In genomic region chr6:52423448-52423847, GRCh38 we compare ENCODE assay signal across 16 cellular contexts. TPM values are rescaled to one million over a fixed set of nuclear protein-coding genes. Genes with fewer than 3 reads are reported as not detected.
DNase-seq lines count a peak whose midpoint lies in the region; ATAC-seq, FAIRE-seq and TF ChIP-seq lines count a peak whose summit lies in the region.
"Had no signal": no experiment of that assay in that cellular context is flagged by ENCODE, and none has a peak within 500 bp of the region (broad histone marks: within the 10 kb centered on the region; RNA-seq: fewer than 3 reads in every experiment).

No MANE protein-coding gene starts in this region.

- H3K27ac ChIP-seq in A549: peak overlapping the region in 1 of 2 experiments; percentile 72; a peak in 3 of 6 replicates
- peak overlapping the region; percentile 65; the same call in 1 of the 2 replicates for H3K27ac ChIP-seq in HUES6 (ENCODE audit: low read depth, low read length)
- H3K27ac ChIP-seq in brain microvascular endothelial cell: peak overlapping the region; percentile 72
- H3K27ac ChIP-seq in osteoblast (ENCODE audit: low read depth, low read length): peak overlapping the region; percentile 78

- CTCF ChIA-PET in A549 (lab: Yijun Ruan, JAX): interaction anchor here (0.7 to 1.2 kb wide), 2 partner anchors 30 to 152 kb away, joined by 3 to 4 read pairs; no protein-coding TSS in a partner anchor

- FAIRE-seq in A549 (lab: Jason Lieb, UNC): no peak
- FAIRE-seq: K562 had no signal

- in situ Hi-C loops in brain microvascular endothelial cell (cut with HindIII; ENCODE audit: low pct_ligation_motif_present, low sequenced_read_pairs) (loop anchor here (25.0 kb wide), 1 partner anchor 239 kb away; the partner anchor contains the start of gene TMEM14A), GM13977 (cut with MboI; ENCODE audit: low pct_unique_long_range_greater_than_20kb, low sequenced_read_pairs, unreplicated experiment) (no loop called here)

- WGBS in A549 (ENCODE audit: missing lambda C conversion rate): 62% methylated on average over 3 of the region's 3 CpGs

- no peak for DNase-seq in A549 (ENCODE audit: low read depth in 1 of 2, low spot score in 1 of 2)
- DNase-seq in brain microvascular endothelial cell: no peak
- no peak for DNase-seq in osteoblast (ENCODE audit: insufficient read length, low spot score, missing footprints)
- DNase-seq in NCI-H748 treated with DMSO at 0.1 percent for 48 hours (lab: John Stamatoyannopoulos, UW): no peak
- no peak for DNase-seq in GM13977 (ENCODE audit: low spot score)
- no peak for DNase-seq in activated CD8-positive, alpha-beta memory T cell treated with anti-CD3 and anti-CD28 coated beads, Interleukin-2, amount 50 U/mL, for 48 hours
- DNase-seq in middle frontal gyrus (ENCODE audit: extremely low spot score, low spot score): no peak
- DNase-seq: activated CD4-positive, alpha-beta T cell treated with anti-CD3 and anti-CD28 coated beads for 1 hour; adrenal gland; CD4-positive, alpha-beta memory T cell; effector memory CD4-positive, alpha-beta T cell; NCI-H2081; NCI-H510A; retina had no signal

- TF ChIP-seq RAD21 in A549 (conservative IDR thresholded peaks at IDR 0.05 in 1 of 2, IDR thresholded peaks at IDR 0.05 in 1 of 2): no peak

- no peak overlapping the region for H3K9ac ChIP-seq in HUES6 (ENCODE audit: low read length)

- POLR2A ChIA-PET in A549 (lab: Yijun Ruan, JAX): interaction anchor here (1.1 to 1.3 kb wide), 2 partner anchors 81 to 154 kb away, joined by 3 to 7 read pairs; partner anchors contain the start of gene TRAM2

- TF ChIP-seq POLR2A in A549 (IDR thresholded peaks at IDR 0.05; ENCODE audit: low read length): no peak

- H3K4me3 ChIP-seq in A549 (no peak overlapping the region), HUES6 (ENCODE audit: low read depth, low read length) (no peak overlapping the region), brain microvascular endothelial cell (ENCODE audit: low read depth, low read length) (no peak overlapping the region), osteoblast (ENCODE audit: insufficient read depth, low read length) (no peak overlapping the region)
- H3K4me3 ChIP-seq: adrenal gland, K562 had no signal

- H3K36me3 ChIP-seq in HUES6 (ENCODE audit: control insufficient read depth, insufficient read depth, low read length): no peaks in the 10 kb centered on the region
- H3K36me3 ChIP-seq in brain microvascular endothelial cell (replicated peaks): no peaks in the 10 kb centered on the region
- peaks cover 5% of the 10 kb centered on the region for H3K36me3 ChIP-seq in osteoblast (ENCODE audit: insufficient read depth, low read length)
- H3K36me3 ChIP-seq: adrenal gland had no signal

- no peak for TF ChIP-seq CTCF in A549 (IDR thresholded peaks at IDR 0.05)
- no peak for TF ChIP-seq CTCF in brain microvascular endothelial cell (IDR thresholded peaks at IDR 0.05; ENCODE audit: low read depth, low read length, missing control alignments)
- no peak for TF ChIP-seq CTCF in osteoblast (IDR thresholded peaks at IDR 0.05; ENCODE audit: extremely low read depth, low read depth, low read length)
- no peak for TF ChIP-seq CTCF in GM13977 (IDR thresholded peaks at IDR 0.05; ENCODE audit: extremely low read depth, insufficient read depth, missing control alignments)

- H3K27me3 ChIP-seq in HUES6 (ENCODE audit: control insufficient read depth, insufficient read depth, low read length) (no peaks in the 10 kb centered on the region), brain microvascular endothelial cell (replicated peaks) (no peaks in the 10 kb centered on the region), osteoblast (ENCODE audit: insufficient read depth, low read length) (no peaks in the 10 kb centered on the region)
- H3K27me3 ChIP-seq: adrenal gland had no signal

- H3K9me3 ChIP-seq in A549 (no peaks in the 10 kb centered on the region), HUES6 (ENCODE audit: control insufficient read depth, insufficient read depth, low read depth, low read length) (no peaks in the 10 kb centered on the region), osteoblast (ENCODE audit: low read depth, low read length) (no peaks in the 10 kb centered on the region)
- H3K9me3 ChIP-seq: adrenal gland had no signal

- H3K4me1 ChIP-seq in A549 (peaks cover 30% of the 10 kb centered on the region), HUES6 (ENCODE audit: control insufficient read depth, insufficient read depth, low read length) (peaks cover 23% of the 10 kb centered on the region), osteoblast (ENCODE audit: insufficient read depth, low read length) (peaks cover 51% of the 10 kb centered on the region)

- no peak for TF ChIP-seq EP300 in A549 (IDR thresholded peaks at IDR 0.05)

- peaks cover 38% of the 10 kb centered on the region for H3K79me2 ChIP-seq in osteoblast (ENCODE audit: insufficient read depth, low read length)

- no peak overlapping the region for H2AFZ ChIP-seq in osteoblast (ENCODE audit: low read length)

- H4K20me1 ChIP-seq in osteoblast (ENCODE audit: insufficient read depth, low read length): no peaks in the 10 kb centered on the region

- peak overlapping the region; percentile 58 for H3K4me2 ChIP-seq in A549
- no peak overlapping the region for H3K4me2 ChIP-seq in osteoblast (ENCODE audit: insufficient read depth, low read length)

- ATAC-seq in A549: no peak
- ATAC-seq: K562 had no signal

TF ChIP-seq in A549, 52 proteins besides CTCF, POLR2A, EP300 and RAD21:
- TF ChIP-seq HMGXB4 (CRISPR knock-in tag; IDR thresholded peaks at IDR 0.05; ENCODE audit: borderline replicate concordance): no peak

RNA-seq across cellular contexts. Expression of gene EFHC1, which starts 3.3 kb away (rescaled TPM):
- polyA plus RNA-seq in A549 (2011; rRNA removed) (43.5 and 46.7 TPM in 2 replicates), A549 (2017; fragmentation: RNase III; extraction: RNeasy Plus Mini Kit Qiagen cat#74134 plus additional on column Dnase treatment) (14.0 to 16.5 TPM (median 15.2 TPM) in 3 replicates)
- 7.7 and 9.7 TPM in 2 replicates for polyA plus RNA-seq in A549 (2012; cell fraction: cytosol; rRNA removed)
- polyA plus RNA-seq in A549 (2012; cell fraction: nucleus; rRNA removed): 51.9 and 66.6 TPM in 2 replicates
- 17.2 and 29.8 TPM in 2 replicates for polyA minus RNA-seq in A549 (2011; rRNA and poly(A)+ RNA removed)
- total RNA-seq in osteoblast: 31.1 and 31.2 TPM in 2 replicates
